In genomic region chr12:57765003-57765697, GRCh38 we compare ENCODE assay signal across 8 cellular contexts. TPM values are rescaled to one million over a fixed set of nuclear protein-coding genes. Genes with fewer than 3 reads are reported as not detected.
DNase-seq lines count a peak whose midpoint lies in the region; ATAC-seq and TF ChIP-seq lines count a peak whose summit lies in the region.

No MANE protein-coding gene starts in this region.

- DNase-seq in NCI-H69 (lab: John Stamatoyannopoulos, UW): peak; percentile 66
- DNase-seq in activated gamma-delta T cell (lab: John Stamatoyannopoulos, UW): peak; percentile 24
- DNase-seq in left cardiac atrium: peak; percentile 47
- DNase-seq in sigmoid colon: no peak

- no peak overlapping the region for H3K27ac ChIP-seq in sigmoid colon

- peak; percentile 50 for ATAC-seq in GM21786 (IDR thresholded peaks at IDR 0.05; ENCODE audit: unreplicated experiment)
- peak; percentile 51 to 62 for ATAC-seq in left cardiac atrium
- no peak for ATAC-seq in GM21423 (IDR thresholded peaks at IDR 0.05; ENCODE audit: unreplicated experiment)
- ATAC-seq in HG03045 (IDR thresholded peaks at IDR 0.05; ENCODE audit: unreplicated experiment): no peak

- 1% methylated on average over 60 of the region's 60 CpGs for WGBS in sigmoid colon, 2 donors

- no peak for TF ChIP-seq POLR2A in sigmoid colon (IDR thresholded peaks at IDR 0.05)

- intact Hi-C loops in left cardiac atrium (cut with DNase I) (no loop called here), sigmoid colon (cut with DNase I) (no loop called here)

- H3K27me3 ChIP-seq in sigmoid colon: peaks cover 36 to 57% (median 47%) of the 10 kb centered on the region in 3 donors

- peak overlapping the region in 3 of 4 donors; percentile 20 to 38 (median 33) for H3K4me3 ChIP-seq in sigmoid colon

- TF ChIP-seq CTCF in sigmoid colon (IDR thresholded peaks at IDR 0.05): no peak

- no peaks in the 10 kb centered on the region for H3K4me1 ChIP-seq in ES-I3 (ENCODE audit: insufficient read depth, low read length)
- H3K4me1 ChIP-seq in sigmoid colon: peaks cover 0 to 30% (median 26%) of the 10 kb centered on the region in 4 donors

- H3K36me3 ChIP-seq in ES-I3 (ENCODE audit: insufficient read depth, low read length) (no peaks in the 10 kb centered on the region), sigmoid colon (peaks cover 0 to 12% (median 0%) of the 10 kb centered on the region in 4 donors)

- peak overlapping the region; percentile 50 for H3K9ac ChIP-seq in ES-I3 (ENCODE audit: low read depth, low read length)

- no peak for TF ChIP-seq EP300 in sigmoid colon (IDR thresholded peaks at IDR 0.05)

- H3K9me3 ChIP-seq in ES-I3 (ENCODE audit: control insufficient read depth, insufficient read depth, low read length) (no peaks in the 10 kb centered on the region), sigmoid colon (no peaks in the 10 kb centered on the region)

RNA-seq across cellular contexts. Expression of gene CYP27B1, which starts 1.7 kb away (rescaled TPM):
- 1 to 10 TPM in 1 of 2 donors, under 1 TPM in 1; 0.44 to 1.5 TPM for total RNA-seq in left cardiac atrium
- total RNA-seq in sigmoid colon: under 1 TPM in 1 of 4 donors, not detected in 3; 0.28 TPM
- 1 to 10 TPM in 2 of 3 donors, not detected in 1; 1.2 to 2.0 TPM for polyA plus RNA-seq in sigmoid colon

RNA-seq across cellular contexts. Expression of gene METTL1, which starts 6.8 kb away (rescaled TPM):
- total RNA-seq in left cardiac atrium (10 to 100 TPM in 1 of 2 donors, 1 to 10 TPM in 1; 7.2 to 16.0 TPM), sigmoid colon (10 to 100 TPM in 1 of 4 donors, 1 to 10 TPM in 3; 3.8 to 12.2 (median 7.4) TPM)
- polyA plus RNA-seq in sigmoid colon: 10 to 100 TPM in 2 of 3 donors, 1 to 10 TPM in 1; 7.6 to 16.7 (median 10.2) TPM

RNA-seq across cellular contexts. Expression of gene EEF1AKMT3, which starts 7.3 kb away (rescaled TPM):
- 1 to 10 TPM; 2.9 to 3.3 TPM for total RNA-seq in left cardiac atrium
- 10 to 100 TPM in 2 of 4 donors, 1 to 10 TPM in 2; 9.0 to 11.9 (median 10.6) TPM for total RNA-seq in sigmoid colon
- polyA plus RNA-seq in sigmoid colon: 1 to 10 TPM; 1.6 to 8.4 (median 2.5) TPM

RNA-seq across cellular contexts. Expression of gene MARCHF9, which starts 10.2 kb away (rescaled TPM):
- 10 to 100 TPM; 11.7 to 15.0 TPM for total RNA-seq in left cardiac atrium
- 10 to 100 TPM in 2 of 4 donors, 1 to 10 TPM in 2; 6.1 to 12.5 (median 9.4) TPM for total RNA-seq in sigmoid colon
- 10 to 100 TPM in 1 of 3 donors, 1 to 10 TPM in 2; 5.5 to 14.9 (median 7.8) TPM for polyA plus RNA-seq in sigmoid colon

RNA-seq across cellular contexts. Expression of gene CDK4, which starts 13.0 kb away (rescaled TPM):
- total RNA-seq in left cardiac atrium: 10 to 100 TPM; 45.2 to 62.0 TPM
- total RNA-seq in sigmoid colon: 100 to 1,000 TPM in 1 of 4 donors, 10 to 100 TPM in 3; 54.6 to 108 (median 82.5) TPM
- polyA plus RNA-seq in sigmoid colon: 10 to 100 TPM; 34.9 to 89.1 (median 43.2) TPM

Comparison
In these comparisons a context has a peak if more than half of its experiments do, and no peak if none do; other contexts are left out.
1. ATAC-seq: peak in GM21786 (single experiment) and left cardiac atrium (2 of 2); none in GM21423 (single experiment) and HG03045 (single experiment).